Comparison of ENCODE assay signal across 14 cellular contexts in the genomic region with DNA sequence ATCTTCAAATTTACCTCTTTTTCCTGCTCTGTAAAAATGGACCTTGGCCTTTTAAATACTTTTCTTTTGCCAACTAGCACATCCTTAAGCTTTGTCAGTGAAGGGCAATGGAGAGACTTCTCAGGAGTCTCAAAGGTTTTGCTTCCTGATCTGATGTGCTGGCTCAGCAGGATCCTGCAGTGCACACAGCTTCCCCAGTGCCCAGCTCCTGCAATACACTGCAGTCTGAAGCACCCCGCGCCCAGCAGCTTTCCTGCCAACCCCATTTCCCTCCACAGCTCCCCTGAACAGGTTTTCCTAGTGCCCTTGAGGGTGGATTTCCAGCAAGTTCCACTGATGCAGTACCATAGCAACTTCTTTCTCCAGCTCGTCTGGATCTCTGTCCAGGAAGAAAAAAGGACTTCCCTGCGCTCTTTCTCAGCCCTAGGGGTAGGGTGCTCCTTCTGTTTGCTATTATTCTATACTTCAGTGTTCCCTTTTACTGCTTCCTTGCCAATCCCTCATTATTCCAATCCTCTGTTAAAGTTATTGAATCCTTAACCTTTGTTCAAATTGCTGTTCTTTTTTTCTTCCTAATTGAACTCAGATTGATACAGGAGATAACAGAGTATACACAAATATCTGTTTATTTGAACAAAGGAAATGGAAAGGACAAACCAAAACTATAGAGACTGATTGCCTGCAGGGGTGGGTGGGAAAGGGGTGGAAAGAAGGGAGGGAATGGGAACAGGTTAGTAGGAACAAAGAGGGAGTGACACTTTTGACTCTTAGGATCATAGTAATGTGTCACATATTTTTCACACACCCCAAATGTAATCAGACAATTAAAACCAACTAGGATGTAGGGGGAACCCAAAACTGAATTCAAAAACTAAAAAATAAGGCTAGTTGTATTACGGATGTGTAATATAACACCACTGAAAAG. TPM values are rescaled to one million over a fixed set of nuclear protein-coding genes. Genes with fewer than 3 reads are reported as not detected.
A peak's percentile ranks its signal among the peaks of the same experiment; 100 is the strongest.
DNase-seq lines count a peak whose midpoint lies in the region; ATAC-seq and TF ChIP-seq lines count a peak whose summit lies in the region.
"Had no signal": no experiment of that assay in that cellular context is flagged by ENCODE, and none has a peak within 500 bp of the region (broad histone marks: within the 10 kb centered on the region; RNA-seq: fewer than 3 reads in every experiment).

No MANE protein-coding gene starts in this region.

- peak overlapping the region; percentile 76 for H3K27ac Mint-ChIP-seq in WTC11

- CTCF ChIA-PET in WTC11 (lab: Charles Lee) = interaction anchor here (0.9 to 1.6 kb wide), 5 partner anchors 10 to 219 kb away, joined by 3 to 5 read pairs (median 4); no protein-coding TSS in a partner anchor

- no peaks in the 10 kb centered on the region for H3K9me3 Mint-ChIP-seq in WTC11
- H3K9me3 Mint-ChIP-seq: neural crest cell had no signal

- no peaks in the 10 kb centered on the region for H3K27me3 Mint-ChIP-seq in WTC11 (ENCODE audit: low read depth)

- H3K4me3 ChIP-seq in upper lobe of right lung = no peak overlapping the region

- peaks cover 22% of the 10 kb centered on the region for H3K36me3 ChIP-seq in upper lobe of right lung

- DNase-seq in Right ventricle myocardium inferior (ENCODE audit: missing footprints) (peak; percentile 64), cardiac septum (ENCODE audit: low spot score) (no peak), WTC11 (ENCODE audit: low spot score) (no peak), kidney tubule cell (ENCODE audit: low spot score) (peak; percentile 9), upper lobe of right lung (no peak), T1000 (lab: John Stamatoyannopoulos, UW) (no peak)
- DNase-seq in activated CD4-positive, alpha-beta T cell treated with anti-CD3 and anti-CD28 coated beads for 4 hours = no peak
- DNase-seq: Calu3; cerebellar nuclear complex; hippocampal formation; NCI-H2029; stimulated activated CD4-positive, alpha-beta T cell treated with anti-CD3 and anti-CD28 coated beads, Interleukin-4, amount 100 ng/mL, for 24 hours had no signal

- no peaks in the 10 kb centered on the region for H3K9me3 ChIP-seq in upper lobe of right lung

- H3K4me1 Mint-ChIP-seq in WTC11 = peaks cover 26% of the 10 kb centered on the region

- H3K27ac ChIP-seq in upper lobe of right lung = no peak overlapping the region

- ATAC-seq in Right ventricle myocardium inferior (peak; percentile 52), WTC11 (peak; percentile 85), upper lobe of right lung (peak; percentile 90), GM18868 (IDR thresholded peaks at IDR 0.05; ENCODE audit: unreplicated experiment) (no peak)

- TF ChIP-seq CTCF in WTC11 (IDR thresholded peaks at IDR 0.05) = no peak
- TF ChIP-seq CTCF in upper lobe of right lung (IDR thresholded peaks at IDR 0.05) = no peak

- no peak overlapping the region for H3K4me3 Mint-ChIP-seq in WTC11
- H3K4me3 Mint-ChIP-seq: neural crest cell had no signal

- H3K36me3 Mint-ChIP-seq in WTC11 = peaks cover 54% of the 10 kb centered on the region

- H3K4me1 ChIP-seq in upper lobe of right lung = peaks cover 18% of the 10 kb centered on the region

- no peaks in the 10 kb centered on the region for H3K27me3 ChIP-seq in upper lobe of right lung

- intact Hi-C loops in Right ventricle myocardium inferior (cut with DNase I) (no loop called here), cardiac septum (cut with DNase I) (no loop called here), upper lobe of right lung (cut with DNase I) (no loop called here)

- POLR2A ChIA-PET in WTC11 (lab: Charles Lee) = no interaction called here

TF ChIP-seq in WTC11, 78 proteins besides CTCF, POLR2A, EP300 and RAD21:
- TF ChIP-seq ETV6 (CRISPR knock-in tag; IDR thresholded peaks at IDR 0.05) (no peak), JAZF1 (CRISPR knock-in tag; IDR thresholded peaks at IDR 0.05) (no peak), NR2C2 (CRISPR knock-in tag; IDR thresholded peaks at IDR 0.05) (no peak), PRRX2 (CRISPR knock-in tag; IDR thresholded peaks at IDR 0.05) (no peak)
- TF ChIP-seq, protein P1, sequence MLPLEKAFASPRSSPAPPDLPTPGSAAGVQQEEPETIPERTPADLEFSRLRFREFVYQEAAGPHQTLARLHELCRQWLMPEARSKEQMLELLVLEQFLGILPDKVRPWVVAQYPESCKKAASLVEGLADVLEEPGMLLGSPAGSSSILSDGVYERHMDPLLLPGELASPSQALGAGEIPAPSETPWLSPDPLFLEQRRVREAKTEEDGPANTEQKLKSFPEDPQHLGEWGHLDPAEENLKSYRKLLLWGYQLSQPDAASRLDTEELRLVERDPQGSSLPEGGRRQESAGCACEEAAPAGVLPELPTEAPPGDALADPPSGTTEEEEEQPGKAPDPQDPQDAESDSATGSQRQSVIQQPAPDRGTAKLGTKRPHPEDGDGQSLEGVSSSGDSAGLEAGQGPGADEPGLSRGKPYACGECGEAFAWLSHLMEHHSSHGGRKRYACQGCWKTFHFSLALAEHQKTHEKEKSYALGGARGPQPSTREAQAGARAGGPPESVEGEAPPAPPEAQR (CRISPR knock-in tag; IDR thresholded peaks at IDR 0.05) = no peak
- TF ChIP-seq, protein P2, sequence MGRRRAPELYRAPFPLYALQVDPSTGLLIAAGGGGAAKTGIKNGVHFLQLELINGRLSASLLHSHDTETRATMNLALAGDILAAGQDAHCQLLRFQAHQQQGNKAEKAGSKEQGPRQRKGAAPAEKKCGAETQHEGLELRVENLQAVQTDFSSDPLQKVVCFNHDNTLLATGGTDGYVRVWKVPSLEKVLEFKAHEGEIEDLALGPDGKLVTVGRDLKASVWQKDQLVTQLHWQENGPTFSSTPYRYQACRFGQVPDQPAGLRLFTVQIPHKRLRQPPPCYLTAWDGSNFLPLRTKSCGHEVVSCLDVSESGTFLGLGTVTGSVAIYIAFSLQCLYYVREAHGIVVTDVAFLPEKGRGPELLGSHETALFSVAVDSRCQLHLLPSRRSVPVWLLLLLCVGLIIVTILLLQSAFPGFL (CRISPR knock-in tag; IDR thresholded peaks at IDR 0.05; ENCODE audit: borderline replicate concordance) = no peak

RNA-seq across cellular contexts. Expression of a gene that starts 8.5 kb away (rescaled TPM):
- total RNA-seq in Right ventricle myocardium inferior (28.2 TPM), cardiac septum (31.5 TPM), WTC11 (2021) (33.5 to 37.7 TPM (median 33.6 TPM) in 3 replicates), upper lobe of right lung (31.3 TPM)

Comparison
In these comparisons a context has a peak if more than half of its experiments do, and no peak if none do; other contexts are left out.
1. DNase-seq: peak in Right ventricle myocardium inferior (single experiment) and kidney tubule cell (single experiment); none in cardiac septum (single experiment), WTC11 (single experiment), upper lobe of right lung (single experiment), activated CD4-positive, alpha-beta T cell treated with anti-CD3 and anti-CD28 coated beads for 4 hours (0 of 2) and T1000 (single experiment).